Comparison of ENCODE assay signal across 1 cellular context in the genomic region with DNA sequence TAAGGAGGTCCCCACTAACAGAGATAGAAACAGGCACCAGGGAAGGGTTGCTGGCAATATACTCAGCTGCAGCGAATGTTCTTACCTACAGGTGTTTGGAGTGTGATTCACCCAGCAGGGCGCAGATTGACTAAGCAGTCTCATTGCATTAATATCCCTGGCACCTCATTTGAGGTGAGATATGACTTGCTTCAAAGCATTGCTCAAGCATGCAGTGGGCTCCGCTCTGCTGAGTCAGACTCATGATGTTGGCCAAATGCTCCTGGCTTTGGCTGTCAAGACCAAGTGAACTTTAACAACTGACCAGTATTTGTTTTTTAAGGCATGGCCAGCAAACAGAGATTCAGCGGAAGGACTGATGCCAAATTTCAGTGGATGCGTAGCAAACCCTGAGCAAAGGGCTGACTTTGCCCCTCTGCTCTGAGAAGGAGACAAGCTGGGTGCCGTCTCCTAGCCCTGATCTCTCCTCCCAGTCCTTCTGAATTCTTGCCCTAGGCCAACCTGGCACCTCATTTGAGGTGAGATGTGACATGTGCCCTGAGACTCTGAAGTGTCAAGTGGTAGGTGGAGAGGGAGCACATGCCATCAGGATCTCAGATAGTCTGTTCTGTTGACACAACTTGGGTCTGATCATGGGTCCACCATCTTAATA.
A peak's percentile ranks its signal among the peaks of the same experiment; 100 is the strongest.
TF ChIP-seq lines count a peak whose summit lies in the region.

No MANE protein-coding gene starts in this region.

TF ChIP-seq in A549, 52 proteins besides CTCF, POLR2A, EP300 and RAD21 (continued from another document):
- no peak for TF ChIP-seq ELK1 (IDR thresholded peaks at IDR 0.05; ENCODE audit: low read depth, low read length)
- TF ChIP-seq RARB (CRISPR knock-in tag; IDR thresholded peaks at IDR 0.05): no peak
- TF ChIP-seq MAFK (IDR thresholded peaks at IDR 0.05; ENCODE audit: partially characterized antibody): peak; percentile 83
- TF ChIP-seq PHF8 (IDR thresholded peaks at IDR 0.05; ENCODE audit: borderline replicate concordance, low read depth): no peak
- TF ChIP-seq HOXB13 (CRISPR knock-in tag; IDR thresholded peaks at IDR 0.05; ENCODE audit: low read depth): no peak
- TF ChIP-seq ESRRA (IDR thresholded peaks at IDR 0.05; ENCODE audit: borderline replicate concordance, low read length): no peak
- TF ChIP-seq FOSB (CRISPR knock-in tag; IDR thresholded peaks at IDR 0.05): no peak
- peak; percentile 45 to 91; a peak in 4 of 5 replicates for TF ChIP-seq JUN (IDR thresholded peaks at IDR 0.05)
- TF ChIP-seq, protein P1, sequence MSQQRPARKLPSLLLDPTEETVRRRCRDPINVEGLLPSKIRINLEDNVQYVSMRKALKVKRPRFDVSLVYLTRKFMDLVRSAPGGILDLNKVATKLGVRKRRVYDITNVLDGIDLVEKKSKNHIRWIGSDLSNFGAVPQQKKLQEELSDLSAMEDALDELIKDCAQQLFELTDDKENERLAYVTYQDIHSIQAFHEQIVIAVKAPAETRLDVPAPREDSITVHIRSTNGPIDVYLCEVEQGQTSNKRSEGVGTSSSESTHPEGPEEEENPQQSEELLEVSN (IDR thresholded peaks at IDR 0.05; ENCODE audit: borderline replicate concordance, low read depth): peak; percentile 24; the same call in 1 of the 2 replicates
- TF ChIP-seq POLR2AphosphoS2 (conservative IDR thresholded peaks at IDR 0.05; ENCODE audit: low read length): no peak
- TF ChIP-seq, protein P2, sequence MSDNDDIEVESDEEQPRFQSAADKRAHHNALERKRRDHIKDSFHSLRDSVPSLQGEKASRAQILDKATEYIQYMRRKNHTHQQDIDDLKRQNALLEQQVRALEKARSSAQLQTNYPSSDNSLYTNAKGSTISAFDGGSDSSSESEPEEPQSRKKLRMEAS (IDR thresholded peaks at IDR 0.05): peak; percentile 92
- peak; percentile 49; the same call in 1 of the 2 replicates for TF ChIP-seq PBX3 (IDR thresholded peaks at IDR 0.05)
- peak; percentile 31; the same call in 2 of the 3 replicates for TF ChIP-seq SMC3 (IDR thresholded peaks at IDR 0.05)
- TF ChIP-seq NPAS2 (CRISPR knock-in tag; IDR thresholded peaks at IDR 0.05; ENCODE audit: borderline replicate concordance): no peak
- peak; percentile 91 for TF ChIP-seq FOSL2 (IDR thresholded peaks at IDR 0.05)
- peak; percentile 87 for TF ChIP-seq FOSL2 (CRISPR knock-in tag; IDR thresholded peaks at IDR 0.05)
- TF ChIP-seq CBX2 (IDR thresholded peaks at IDR 0.05; ENCODE audit: borderline replicate concordance, low read depth): no peak
- TF ChIP-seq JUNB (IDR thresholded peaks at IDR 0.05): peak; percentile 92
